ENCODE assay signal across 8 cellular contexts in genomic region chr22:31211504-31211861, GRCh38.
A peak's percentile ranks its signal among the peaks of the same experiment; 100 is the strongest.
DNase-seq lines count a peak whose midpoint lies in the region; ATAC-seq and TF ChIP-seq lines count a peak whose summit lies in the region.

No MANE protein-coding gene starts in this region.

- peak overlapping the region; percentile 93 for H3K9ac ChIP-seq in SU-DHL-6 (ENCODE audit: low read length)

- H3F3A ChIP-seq in SU-DHL-6 (ENCODE audit: insufficient read depth), result no peaks in the 10 kb centered on the region

- no peaks in the 10 kb centered on the region for H3K27me3 ChIP-seq in SU-DHL-6 (ENCODE audit: low read length)

- TF ChIP-seq CTCF in GM12875 (IDR thresholded peaks at IDR 0.05; ENCODE audit: borderline replicate concordance, insufficient read depth, low read depth, low read length) (no peak), SU-DHL-6 (IDR thresholded peaks at IDR 0.05; ENCODE audit: insufficient read depth, low read length, poor library complexity, severe bottlenecking) (no peak), fibroblast of mammary gland (conservative IDR thresholded peaks at IDR 0.05; ENCODE audit: control insufficient read depth, insufficient read depth, low read depth, low read length) (no peak)

- H4K20me1 ChIP-seq in SU-DHL-6 (ENCODE audit: low read depth, low read length), result no peaks in the 10 kb centered on the region

- no peak for ATAC-seq in HG03175 (IDR thresholded peaks at IDR 0.05; ENCODE audit: unreplicated experiment)
- no peak for ATAC-seq in GM21528 (IDR thresholded peaks at IDR 0.05; ENCODE audit: low FRiP score, unreplicated experiment)
- ATAC-seq in GM21717 (IDR thresholded peaks at IDR 0.05; ENCODE audit: unreplicated experiment), result no peak

- peaks cover 31% of the 10 kb centered on the region for H3K79me2 ChIP-seq in SU-DHL-6 (ENCODE audit: insufficient read depth, low read length)

- no peaks in the 10 kb centered on the region for H3K9me2 ChIP-seq in SU-DHL-6 (replicated peaks; ENCODE audit: insufficient read depth, low read length)

- in situ Hi-C loops in KBM-7 (cut with MboI; ENCODE audit: low pct_unique_long_range_greater_than_20kb, low sequenced_read_pairs), result no loop called here

- no peak overlapping the region for H3K27ac ChIP-seq in SU-DHL-6 (ENCODE audit: low read depth, low read length)

- H3K4me3 ChIP-seq in GM12875 (ENCODE audit: low read depth, low read length), result peak overlapping the region; percentile 27
- H3K4me3 ChIP-seq in SU-DHL-6 (ENCODE audit: insufficient read depth, low read length, poor library complexity, severe bottlenecking), result no peak overlapping the region
- peak overlapping the region; percentile 29 for H3K4me3 ChIP-seq in fibroblast of mammary gland (ENCODE audit: control insufficient read depth, low read depth, low read length)
- H3K4me3 ChIP-seq in skeletal muscle cell (ENCODE audit: low read depth, low read length), result peak overlapping the region; percentile 89

- H3K4me2 ChIP-seq in SU-DHL-6 (ENCODE audit: low read depth, low read length, poor library complexity, severe bottlenecking), result peak overlapping the region; percentile 61

- no peaks in the 10 kb centered on the region for H3K36me3 ChIP-seq in SU-DHL-6 (ENCODE audit: low read length)

- H2AFZ ChIP-seq in SU-DHL-6 (ENCODE audit: low read depth, low read length, severe bottlenecking), result peak overlapping the region; percentile 95

- no peaks in the 10 kb centered on the region for H3K9me3 ChIP-seq in SU-DHL-6 (ENCODE audit: insufficient read depth, low read length)

- DNase-seq in fibroblast of mammary gland (ENCODE audit: low read depth) (peak; percentile 14), skeletal muscle cell (ENCODE audit: low read depth) (no peak), KBM-7 (no peak)
